ENCODE assay signal across 1 cellular context in genomic region chr15:78440375-78441373, GRCh38.
TF ChIP-seq lines count a peak whose summit lies in the region.

No MANE protein-coding gene starts in this region.

TF ChIP-seq in HepG2, 621 proteins besides CTCF, POLR2A, EP300 and RAD21:
- TF ChIP-seq, protein P1, sequence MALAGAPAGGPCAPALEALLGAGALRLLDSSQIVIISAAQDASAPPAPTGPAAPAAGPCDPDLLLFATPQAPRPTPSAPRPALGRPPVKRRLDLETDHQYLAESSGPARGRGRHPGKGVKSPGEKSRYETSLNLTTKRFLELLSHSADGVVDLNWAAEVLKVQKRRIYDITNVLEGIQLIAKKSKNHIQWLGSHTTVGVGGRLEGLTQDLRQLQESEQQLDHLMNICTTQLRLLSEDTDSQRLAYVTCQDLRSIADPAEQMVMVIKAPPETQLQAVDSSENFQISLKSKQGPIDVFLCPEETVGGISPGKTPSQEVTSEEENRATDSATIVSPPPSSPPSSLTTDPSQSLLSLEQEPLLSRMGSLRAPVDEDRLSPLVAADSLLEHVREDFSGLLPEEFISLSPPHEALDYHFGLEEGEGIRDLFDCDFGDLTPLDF (CRISPR knock-in tag; IDR thresholded peaks at IDR 0.05) = no peak
- TF ChIP-seq CEBPB (IDR thresholded peaks at IDR 0.05; ENCODE audit: borderline replicate concordance, low read depth, low read length) (peak; percentile 66), ZIK1 (CRISPR knock-in tag; IDR thresholded peaks at IDR 0.05; ENCODE audit: borderline replicate concordance, low read depth) (no peak), ZSCAN21 (CRISPR knock-in tag; IDR thresholded peaks at IDR 0.05; ENCODE audit: borderline replicate concordance) (no peak), ZNF335 (CRISPR knock-in tag; IDR thresholded peaks at IDR 0.05) (no peak), ZBTB20 (CRISPR knock-in tag; IDR thresholded peaks at IDR 0.05; ENCODE audit: borderline replicate concordance, low read depth) (no peak), BATF2 (CRISPR knock-in tag; IDR thresholded peaks at IDR 0.05) (no peak), ZNF121 (CRISPR knock-in tag; IDR thresholded peaks at IDR 0.05) (peak; percentile 60)
